Comparison of ENCODE assay signal across 28 cellular contexts in the genomic region with DNA sequence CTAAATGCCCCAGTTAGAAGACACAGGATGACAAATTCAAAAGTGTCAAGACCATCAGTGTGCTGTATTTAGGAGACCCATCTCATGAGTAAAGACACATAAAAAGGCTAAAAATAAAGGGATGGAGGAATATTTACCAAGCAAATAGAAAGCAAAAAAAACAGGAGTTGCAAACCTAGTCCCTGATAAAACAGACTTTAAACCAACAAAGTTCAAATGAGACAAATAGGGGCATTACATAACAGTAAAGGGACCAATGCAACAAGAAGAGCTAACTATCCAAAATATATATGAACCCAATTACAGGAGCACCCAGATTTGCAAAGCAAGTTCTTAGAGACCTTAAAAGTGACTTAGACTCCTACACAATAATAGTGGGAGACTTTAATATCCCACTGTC.
"Had no signal": no experiment of that assay in that cellular context is flagged by ENCODE, and none has a peak within 500 bp of the region (broad histone marks: within the 10 kb centered on the region; RNA-seq: fewer than 3 reads in every experiment).

No MANE protein-coding gene starts in this region.

- H3K27me3 ChIP-seq: colonic mucosa, dorsolateral prefrontal cortex, esophagus muscularis mucosa, esophagus squamous epithelium, foreskin keratinocyte, gastrocnemius medialis, gastroesophageal sphincter, heart left ventricle, heart right ventricle had no signal

- ATAC-seq: effector memory CD8-positive, alpha-beta T cell; esophagus mucosa; foreskin keratinocyte; gastrocnemius medialis; gastroesophageal sphincter; heart left ventricle; heart right ventricle had no signal

- H3K9me3 ChIP-seq: colonic mucosa, esophagus muscularis mucosa, esophagus squamous epithelium, gastrocnemius medialis, gastroesophageal sphincter, heart left ventricle, heart right ventricle had no signal

- H3K4me1 ChIP-seq: colonic mucosa, esophagus muscularis mucosa, esophagus squamous epithelium, foreskin keratinocyte, gastrocnemius medialis, gastroesophageal sphincter, heart left ventricle, heart right ventricle had no signal

- FAIRE-seq: colon, endometrium, endothelial cell of umbilical vein, frontal cortex had no signal

- H3K4me3 ChIP-seq: colonic mucosa, coronary artery, dorsolateral prefrontal cortex, esophagus muscularis mucosa, esophagus squamous epithelium, gastrocnemius medialis, gastroesophageal sphincter, heart left ventricle, heart right ventricle had no signal

- H3K36me3 ChIP-seq: colonic mucosa, esophagus muscularis mucosa, esophagus squamous epithelium, gastrocnemius medialis, gastroesophageal sphincter, heart left ventricle, heart right ventricle had no signal

- H3K27ac ChIP-seq: colonic mucosa, coronary artery, dorsolateral prefrontal cortex, epithelial cell of prostate, esophagus muscularis mucosa, foreskin keratinocyte, gastrocnemius medialis, gastroesophageal sphincter, heart left ventricle, heart right ventricle had no signal

- DNase-seq: colonic mucosa; cortex of kidney; dermis blood vessel endothelial cell; dorsolateral prefrontal cortex; effector CD4-positive, alpha-beta T cell; effector CD8-positive, alpha-beta T cell; effector memory CD4-positive, alpha-beta T cell; effector memory CD8-positive, alpha-beta T cell; endodermal cell; erythroblast; esophagus squamous epithelium; foreskin fibroblast; foreskin keratinocyte; foreskin melanocyte; gastrocnemius medialis; glutamatergic neuron; head of caudate nucleus; heart left ventricle; heart right ventricle had no signal
